In genomic region chr12:101298426-101298825, GRCh38 we compare ENCODE assay signal across 15 cellular contexts. TPM values are rescaled to one million over a fixed set of nuclear protein-coding genes. Genes with fewer than 3 reads are reported as not detected.
DNase-seq lines count a peak whose midpoint lies in the region.
"Had no signal": no experiment of that assay in that cellular context is flagged by ENCODE, and none has a peak within 500 bp of the region (broad histone marks: within the 10 kb centered on the region; RNA-seq: fewer than 3 reads in every experiment).

No MANE protein-coding gene starts in this region.

- H3K23ac ChIP-seq in mesenchymal stem cell (ENCODE audit: low read length in 2 of 2) = no peak overlapping the region

- no peak overlapping the region for H2BK120ac ChIP-seq in mesenchymal stem cell (ENCODE audit: low read depth, low read length)

- H2BK15ac ChIP-seq in mesenchymal stem cell (ENCODE audit: low read depth, poor library complexity, severe bottlenecking) = no peak overlapping the region

- no peak overlapping the region for H2AFZ ChIP-seq in mesenchymal stem cell (ENCODE audit: low read depth, low read length)

- H2BK12ac ChIP-seq in mesenchymal stem cell (ENCODE audit: low read length in 2 of 2) = no peak overlapping the region

- H3K79me1 ChIP-seq in mesenchymal stem cell (replicated peaks; ENCODE audit: low read length, poor library complexity, severe bottlenecking) = no peaks in the 10 kb centered on the region

- H3K4me3 ChIP-seq in mesenchymal stem cell (ENCODE audit: insufficient read depth in 1 of 2, low read depth in 1 of 2, low read length in 2 of 2) = no peak overlapping the region
- H3K4me3 ChIP-seq: BLaER1 treated with 17β-estradiol and CSF1 and Interleukin-3, amounts not matched to agents 10 nM and 100 nM; body of pancreas had no signal

- no peak overlapping the region for H3K14ac ChIP-seq in mesenchymal stem cell (ENCODE audit: low read length in 2 of 2)

- peaks cover 7 to 67% of the 10 kb centered on the region in 2 experiments for H3K36me3 ChIP-seq in mesenchymal stem cell (ENCODE audit: control insufficient read depth in 1 of 2, insufficient read depth in 2 of 2, low read depth in 1 of 2, low read length in 2 of 2)

- H3K4me2 ChIP-seq in mesenchymal stem cell (ENCODE audit: low read length, poor library complexity, severe bottlenecking) = no peak overlapping the region
- H3K4me2 ChIP-seq: BLaER1 treated with 17β-estradiol and CSF1 and Interleukin-3, amounts not matched to agents 10 nM and 100 nM had no signal

- H4K91ac ChIP-seq in mesenchymal stem cell (ENCODE audit: low read length) = no peak overlapping the region

- no peak overlapping the region for H4K8ac ChIP-seq in mesenchymal stem cell (ENCODE audit: low read length)

- H3K27ac ChIP-seq in caudate nucleus (ENCODE audit: low read depth, low read length) (peak overlapping the region; percentile 49), mesenchymal stem cell (ENCODE audit: low read length, poor library complexity, severe bottlenecking) (no peak overlapping the region)
- H3K27ac ChIP-seq: BLaER1 treated with 17β-estradiol and CSF1 and Interleukin-3, amounts not matched to agents 10 nM and 100 nM; body of pancreas had no signal

- DNase-seq in AG20443 (ENCODE audit: low spot score) (peak; percentile 61), NCI-H226 (peak; percentile 7), caudate nucleus (lab: John Stamatoyannopoulos, UW) (peak in 1 of 61 donors; percentile 6), mesenchymal stem cell (peak; percentile 6), NCI-H2227 treated with DMSO at 0.1 percent for 48 hours (lab: John Stamatoyannopoulos, UW) (no peak), NCI-H1105 treated with DMSO at 0.1 percent for 48 hours (lab: John Stamatoyannopoulos, UW) (no peak), NCI-H2227 (lab: John Stamatoyannopoulos, UW; ENCODE audit: unreplicated experiment) (no peak), OCI-M1 (lab: John Stamatoyannopoulos, UW) (no peak)
- DNase-seq: activated CD4-positive, alpha-beta T cell treated with anti-CD3 and anti-CD28 coated beads, Interleukin-2, amount 10 ng/mL, durations not matched to agents 7 days and 5 days; body of pancreas; midbrain; NCI-H1694; stimulated activated CD4-positive, alpha-beta T cell treated with anti-CD3 and anti-CD28 coated beads, Interleukin-2, amount 100 ng/mL, for 24 hours; T-helper 1 cell had no signal

- H3K18ac ChIP-seq in mesenchymal stem cell (ENCODE audit: low read depth in 1 of 2, low read length in 2 of 2) = no peak overlapping the region

- H3K27me3 ChIP-seq in mesenchymal stem cell (ENCODE audit: control insufficient read depth in 1 of 2, insufficient read depth in 1 of 2, low read length in 2 of 2) = no peaks in the 10 kb centered on the region
- H3K27me3 ChIP-seq: BLaER1 treated with 17β-estradiol and CSF1 and Interleukin-3, amounts not matched to agents 10 nM and 100 nM; body of pancreas had no signal

- no peaks in the 10 kb centered on the region for H3K9me3 ChIP-seq in mesenchymal stem cell (ENCODE audit: control insufficient read depth, low read length)
- H3K9me3 ChIP-seq: BLaER1 treated with 17β-estradiol and CSF1 and Interleukin-3, amounts not matched to agents 10 nM and 100 nM; body of pancreas had no signal

- no CpG with 5 or more reads among the region's 2 CpGs for WGBS in mesenchymal stem cell

- peak overlapping the region; percentile 33 for H3K9ac ChIP-seq in mesenchymal stem cell (ENCODE audit: low read length)
- H3K9ac ChIP-seq: BLaER1 treated with 17β-estradiol and CSF1 and Interleukin-3, amounts not matched to agents 10 nM and 100 nM had no signal

- H3K4me1 ChIP-seq in mesenchymal stem cell (ENCODE audit: control insufficient read depth, insufficient read depth, low read depth, low read length) = peaks cover 2% of the 10 kb centered on the region
- H3K4me1 ChIP-seq: body of pancreas had no signal

- H3K4ac ChIP-seq in mesenchymal stem cell (ENCODE audit: low read depth in 1 of 2, low read length in 2 of 2) = no peak overlapping the region

- no peak overlapping the region for H2AK5ac ChIP-seq in mesenchymal stem cell (ENCODE audit: low read length, severe bottlenecking)

- H2BK5ac ChIP-seq in mesenchymal stem cell (ENCODE audit: low read depth, low read length, poor library complexity, severe bottlenecking) = no peak overlapping the region

RNA-seq across cellular contexts. Expression of gene UTP20, which starts 18.5 kb away (rescaled TPM):
- 2.9 TPM for polyA plus RNA-seq in mesenchymal stem cell (2013, experiment 1 of 2)
- 2.9 TPM for polyA plus RNA-seq in mesenchymal stem cell (2013, experiment 2 of 2)

Comparison
In these comparisons a context has a peak if more than half of its experiments do, and no peak if none do; other contexts are left out.
1. DNase-seq: peak in AG20443 (single experiment), NCI-H226 (single experiment) and mesenchymal stem cell (single experiment); none in NCI-H2227 treated with DMSO at 0.1 percent for 48 hours (single experiment), NCI-H1105 treated with DMSO at 0.1 percent for 48 hours (single experiment), NCI-H2227 (single experiment) and OCI-M1 (single experiment).